Comparison of ENCODE assay signal across 20 cellular contexts in genomic region chr2:176483901-176484568, GRCh38.
DNase-seq lines count a peak whose midpoint lies in the region; TF ChIP-seq lines count a peak whose summit lies in the region.
"Had no signal": no experiment of that assay in that cellular context is flagged by ENCODE, and none has a peak within 500 bp of the region (broad histone marks: within the 10 kb centered on the region; RNA-seq: fewer than 3 reads in every experiment).

No MANE protein-coding gene starts in this region.

- no peak overlapping the region for H3K4me3 Mint-ChIP-seq in nephron
- no peak overlapping the region for H3K4me3 Mint-ChIP-seq in activated naive CD8-positive, alpha-beta T cell treated with anti-CD3 and anti-CD28 coated beads for 36 hours
- H3K4me3 Mint-ChIP-seq: CD14-positive monocyte, HFFc6 had no signal

- no peaks in the 10 kb centered on the region for H3K27me3 Mint-ChIP-seq in nephron (ENCODE audit: low read depth)
- H3K27me3 Mint-ChIP-seq in activated naive CD8-positive, alpha-beta T cell treated with anti-CD3 and anti-CD28 coated beads for 36 hours: peaks cover 45% of the 10 kb centered on the region

- no peaks in the 10 kb centered on the region for H3K9me3 Mint-ChIP-seq in nephron
- H3K9me3 Mint-ChIP-seq in activated naive CD8-positive, alpha-beta T cell treated with anti-CD3 and anti-CD28 coated beads for 36 hours: peaks cover 4% of the 10 kb centered on the region
- H3K9me3 Mint-ChIP-seq: HFFc6 had no signal

- no peaks in the 10 kb centered on the region for H3K36me3 Mint-ChIP-seq in nephron (ENCODE audit: low read depth)
- H3K36me3 Mint-ChIP-seq in activated naive CD8-positive, alpha-beta T cell treated with anti-CD3 and anti-CD28 coated beads for 36 hours: no peaks in the 10 kb centered on the region
- H3K36me3 Mint-ChIP-seq: CD14-positive monocyte had no signal

- H3K4me3 ChIP-seq in epithelial cell of proximal tubule (ENCODE audit: low read depth, low read length): no peak overlapping the region
- H3K4me3 ChIP-seq: SJSA1 had no signal

- DNase-seq in Daoy (ENCODE audit: low read depth) (peak; percentile 34), RPMI7951 (ENCODE audit: low read depth) (peak; percentile 60), epithelial cell of proximal tubule (ENCODE audit: low read depth) (no peak), retina (no peak), KG1 (lab: John Stamatoyannopoulos, UW) (no peak), iPS-NIHi11 (ENCODE audit: low spot score) (no peak)
- no peak for DNase-seq in activated naive CD8-positive, alpha-beta T cell treated with anti-CD3 and anti-CD28 coated beads for 36 hours
- DNase-seq: EL, GF-D8, H7, MV-4-11, NCI-H1105 treated with DMSO at 0.1 percent for 48 hours, NCI-H1694, NCI-H446, NCI-H526, OCI-M1 had no signal

- H3K4me1 Mint-ChIP-seq in nephron: peaks cover 48% of the 10 kb centered on the region
- H3K4me1 Mint-ChIP-seq in activated naive CD8-positive, alpha-beta T cell treated with anti-CD3 and anti-CD28 coated beads for 36 hours: no peaks in the 10 kb centered on the region
- H3K4me1 Mint-ChIP-seq: CD14-positive monocyte had no signal

- peak overlapping the region; percentile 58 to 87 (median 67) for H3K27ac Mint-ChIP-seq in nephron
- H3K27ac Mint-ChIP-seq in activated naive CD8-positive, alpha-beta T cell treated with anti-CD3 and anti-CD28 coated beads for 36 hours: no peak overlapping the region
- H3K27ac Mint-ChIP-seq: CD14-positive monocyte, HFFc6 had no signal

- peak; percentile 10 for TF ChIP-seq CTCF in epithelial cell of proximal tubule (conservative IDR thresholded peaks at IDR 0.05; ENCODE audit: low read depth, low read length)
- no peak for TF ChIP-seq CTCF in nephron (IDR thresholded peaks at IDR 0.05; ENCODE audit: unreplicated experiment in 3 of 3)

Comparison
In these comparisons a context has a peak if more than half of its experiments do, and no peak if none do; other contexts are left out.
1. DNase-seq: peak in Daoy (single experiment) and RPMI7951 (single experiment); none in epithelial cell of proximal tubule (single experiment), retina (single experiment), KG1 (single experiment), iPS-NIHi11 (single experiment) and activated naive CD8-positive, alpha-beta T cell treated with anti-CD3 and anti-CD28 coated beads for 36 hours (single experiment).